1 cellular context compared by ENCODE assay signal in genomic region chr2:169636440-169637097, GRCh38.
TF ChIP-seq lines count a peak whose summit lies in the region.

No MANE protein-coding gene starts in this region.

TF ChIP-seq in GM12878, 131 proteins besides CTCF, POLR2A, EP300 and RAD21:
- no peak for TF ChIP-seq STAT3 (IDR thresholded peaks at IDR 0.05; ENCODE audit: low read depth, low read length)
- TF ChIP-seq MAX (IDR thresholded peaks at IDR 0.05; ENCODE audit: low read depth, low read length): no peak
- TF ChIP-seq NBN (IDR thresholded peaks at IDR 0.05): no peak
- TF ChIP-seq JUNB (IDR thresholded peaks at IDR 0.05): no peak
- TF ChIP-seq SMAD1 (IDR thresholded peaks at IDR 0.05; ENCODE audit: low read depth, partially characterized antibody): no peak
- no peak for TF ChIP-seq GABPA (IDR thresholded peaks at IDR 0.05; ENCODE audit: low read depth)
- TF ChIP-seq, protein P1, sequence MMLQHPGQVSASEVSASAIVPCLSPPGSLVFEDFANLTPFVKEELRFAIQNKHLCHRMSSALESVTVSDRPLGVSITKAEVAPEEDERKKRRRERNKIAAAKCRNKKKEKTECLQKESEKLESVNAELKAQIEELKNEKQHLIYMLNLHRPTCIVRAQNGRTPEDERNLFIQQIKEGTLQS (IDR thresholded peaks at IDR 0.05; ENCODE audit: borderline replicate concordance, extremely low read depth, low read depth, low read length): no peak
- no peak for TF ChIP-seq RUNX3 (IDR thresholded peaks at IDR 0.05; ENCODE audit: low read length)
- no peak for TF ChIP-seq TAF1 (IDR thresholded peaks at IDR 0.05; ENCODE audit: borderline replicate concordance, low read depth, low read length)
- TF ChIP-seq CHD4 (IDR thresholded peaks at IDR 0.05): no peak
- TF ChIP-seq BACH1 (IDR thresholded peaks at IDR 0.05; ENCODE audit: borderline replicate concordance): no peak
- TF ChIP-seq CUX1 (IDR thresholded peaks at IDR 0.05; ENCODE audit: insufficient replicate concordance, low read depth, low read length): no peak
- TF ChIP-seq SUPT20H (IDR thresholded peaks at IDR 0.05; ENCODE audit: borderline replicate concordance, control insufficient read depth, low read depth, low read length): no peak
- no peak for TF ChIP-seq MTA2 (IDR thresholded peaks at IDR 0.05; ENCODE audit: low read depth)
- TF ChIP-seq, protein P2, sequence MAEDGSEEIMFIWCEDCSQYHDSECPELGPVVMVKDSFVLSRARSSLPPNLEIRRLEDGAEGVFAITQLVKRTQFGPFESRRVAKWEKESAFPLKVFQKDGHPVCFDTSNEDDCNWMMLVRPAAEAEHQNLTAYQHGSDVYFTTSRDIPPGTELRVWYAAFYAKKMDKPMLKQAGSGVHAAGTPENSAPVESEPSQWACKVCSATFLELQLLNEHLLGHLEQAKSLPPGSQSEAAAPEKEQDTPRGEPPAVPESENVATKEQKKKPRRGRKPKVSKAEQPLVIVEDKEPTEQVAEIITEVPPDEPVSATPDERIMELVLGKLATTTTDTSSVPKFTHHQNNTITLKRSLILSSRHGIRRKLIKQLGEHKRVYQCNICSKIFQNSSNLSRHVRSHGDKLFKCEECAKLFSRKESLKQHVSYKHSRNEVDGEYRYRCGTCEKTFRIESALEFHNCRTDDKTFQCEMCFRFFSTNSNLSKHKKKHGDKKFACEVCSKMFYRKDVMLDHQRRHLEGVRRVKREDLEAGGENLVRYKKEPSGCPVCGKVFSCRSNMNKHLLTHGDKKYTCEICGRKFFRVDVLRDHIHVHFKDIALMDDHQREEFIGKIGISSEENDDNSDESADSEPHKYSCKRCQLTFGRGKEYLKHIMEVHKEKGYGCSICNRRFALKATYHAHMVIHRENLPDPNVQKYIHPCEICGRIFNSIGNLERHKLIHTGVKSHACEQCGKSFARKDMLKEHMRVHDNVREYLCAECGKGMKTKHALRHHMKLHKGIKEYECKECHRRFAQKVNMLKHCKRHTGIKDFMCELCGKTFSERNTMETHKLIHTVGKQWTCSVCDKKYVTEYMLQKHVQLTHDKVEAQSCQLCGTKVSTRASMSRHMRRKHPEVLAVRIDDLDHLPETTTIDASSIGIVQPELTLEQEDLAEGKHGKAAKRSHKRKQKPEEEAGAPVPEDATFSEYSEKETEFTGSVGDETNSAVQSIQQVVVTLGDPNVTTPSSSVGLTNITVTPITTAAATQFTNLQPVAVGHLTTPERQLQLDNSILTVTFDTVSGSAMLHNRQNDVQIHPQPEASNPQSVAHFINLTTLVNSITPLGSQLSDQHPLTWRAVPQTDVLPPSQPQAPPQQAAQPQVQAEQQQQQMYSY (CRISPR knock-in tag; IDR thresholded peaks at IDR 0.05): no peak
- TF ChIP-seq SUZ12 (IDR thresholded peaks at IDR 0.05; ENCODE audit: unreplicated experiment): no peak
- TF ChIP-seq, protein P3, sequence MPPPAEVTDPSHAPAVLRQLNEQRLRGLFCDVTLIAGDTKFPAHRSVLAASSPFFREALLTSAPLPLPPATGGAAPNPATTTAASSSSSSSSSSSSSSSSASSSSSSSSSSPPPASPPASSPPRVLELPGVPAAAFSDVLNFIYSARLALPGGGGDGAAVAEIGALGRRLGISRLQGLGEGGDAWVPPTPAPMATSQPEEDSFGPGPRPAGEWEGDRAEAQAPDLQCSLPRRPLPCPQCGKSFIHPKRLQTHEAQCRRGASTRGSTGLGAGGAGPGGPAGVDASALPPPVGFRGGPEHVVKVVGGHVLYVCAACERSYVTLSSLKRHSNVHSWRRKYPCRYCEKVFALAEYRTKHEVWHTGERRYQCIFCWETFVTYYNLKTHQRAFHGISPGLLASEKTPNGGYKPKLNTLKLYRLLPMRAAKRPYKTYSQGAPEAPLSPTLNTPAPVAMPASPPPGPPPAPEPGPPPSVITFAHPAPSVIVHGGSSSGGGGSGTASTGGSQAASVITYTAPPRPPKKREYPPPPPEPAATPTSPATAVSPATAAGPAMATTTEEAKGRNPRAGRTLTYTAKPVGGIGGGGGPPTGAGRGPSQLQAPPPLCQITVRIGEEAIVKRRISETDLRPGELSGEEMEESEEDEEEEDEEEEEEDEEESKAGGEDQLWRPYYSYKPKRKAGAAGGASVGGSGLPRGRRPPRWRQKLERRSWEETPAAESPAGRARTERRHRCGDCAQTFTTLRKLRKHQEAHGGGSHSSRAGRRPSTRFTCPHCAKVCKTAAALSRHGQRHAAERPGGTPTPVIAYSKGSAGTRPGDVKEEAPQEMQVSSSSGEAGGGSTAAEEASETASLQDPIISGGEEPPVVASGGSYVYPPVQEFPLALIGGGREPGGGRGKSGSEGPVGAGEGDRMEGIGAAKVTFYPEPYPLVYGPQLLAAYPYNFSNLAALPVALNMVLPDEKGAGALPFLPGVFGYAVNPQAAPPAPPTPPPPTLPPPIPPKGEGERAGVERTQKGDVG (CRISPR knock-in tag; IDR thresholded peaks at IDR 0.05): no peak
